1 cellular context compared by ENCODE assay signal in the genomic region with DNA sequence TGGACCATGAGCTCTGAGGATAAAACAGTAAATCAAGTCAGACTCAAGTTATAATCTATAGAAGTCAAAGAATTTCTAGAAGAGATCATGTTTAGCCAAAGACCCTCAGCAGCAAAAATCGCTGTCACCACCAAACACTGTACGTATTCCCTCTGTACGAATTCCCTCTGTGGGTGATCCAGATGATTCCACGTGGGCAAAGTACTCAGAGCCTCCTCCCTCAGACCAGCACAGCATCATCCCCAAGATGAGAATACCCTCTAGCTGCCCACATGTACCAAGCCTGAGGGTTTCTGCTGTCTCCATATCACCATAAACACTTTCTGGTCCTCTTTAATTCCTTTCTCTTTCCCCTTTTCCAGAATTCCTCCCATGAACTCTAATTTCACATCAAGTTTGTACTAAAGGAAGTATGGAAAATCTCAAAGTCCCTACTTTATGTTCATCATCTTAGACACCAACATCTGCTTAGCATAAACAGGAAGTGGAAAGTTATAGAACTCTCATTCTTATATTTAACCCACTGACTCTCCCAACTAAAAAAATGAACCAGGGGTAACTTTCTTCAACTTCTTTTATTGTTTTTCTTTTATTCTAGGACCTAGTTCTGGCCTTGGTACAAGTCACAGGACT.
TF ChIP-seq lines count a peak whose summit lies in the region.

No MANE protein-coding gene starts in this region.

TF ChIP-seq in HepG2, 621 proteins besides CTCF, POLR2A, EP300 and RAD21:
- no peak for TF ChIP-seq ZNF597 (CRISPR knock-in tag; IDR thresholded peaks at IDR 0.05)
- no peak for TF ChIP-seq DRAP1 (CRISPR knock-in tag; IDR thresholded peaks at IDR 0.05)
- TF ChIP-seq SSRP1 (CRISPR knock-in tag; IDR thresholded peaks at IDR 0.05), result no peak
- no peak for TF ChIP-seq ZNF782 (CRISPR knock-in tag; IDR thresholded peaks at IDR 0.05; ENCODE audit: borderline replicate concordance)
- peak; percentile 90 for TF ChIP-seq ZSCAN22 (CRISPR knock-in tag; IDR thresholded peaks at IDR 0.05)
- TF ChIP-seq ZNF775 (CRISPR knock-in tag; IDR thresholded peaks at IDR 0.05; ENCODE audit: borderline replicate concordance), result no peak
